In the genomic region with DNA sequence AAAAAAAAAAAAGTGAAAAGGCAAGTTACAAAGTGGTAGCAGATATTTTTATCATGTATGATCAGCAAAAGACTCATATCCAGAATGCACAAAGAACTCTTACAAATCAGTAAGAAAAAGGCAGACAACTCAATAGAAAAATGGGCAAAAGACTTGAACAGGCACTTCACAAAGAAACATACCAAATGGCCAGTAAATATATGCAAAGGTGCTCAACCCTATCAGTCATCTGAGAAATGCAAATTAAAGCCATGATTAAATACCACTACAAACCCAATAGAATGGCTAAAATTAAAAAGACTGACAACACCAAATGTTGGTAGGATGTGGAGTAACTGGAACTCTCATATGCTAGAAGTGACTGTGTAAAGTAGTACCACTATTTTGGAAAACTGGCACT, we compare ENCODE assay signal across 9 cellular contexts.
"Had no signal": no experiment of that assay in that cellular context is flagged by ENCODE, and none has a peak within 500 bp of the region (broad histone marks: within the 10 kb centered on the region; RNA-seq: fewer than 3 reads in every experiment).

No MANE protein-coding gene starts in this region.

- H3K9me3 ChIP-seq: HAP-1 had no signal

- H3K4me3 ChIP-seq: GM23248, HAP-1, K562 had no signal

- DNase-seq: GM23248, GOT3, H7, IMR-90, KG1 had no signal

- ATAC-seq: HCT116, K562 had no signal

- FAIRE-seq: HTR-8/SVneo, K562 had no signal

- H3K27ac ChIP-seq: GM23248 had no signal
